Comparison of ENCODE assay signal across 16 cellular contexts in genomic region chr3:67382551-67382950, GRCh38.
"Had no signal": no experiment of that assay in that cellular context is flagged by ENCODE, and none has a peak within 500 bp of the region (broad histone marks: within the 10 kb centered on the region; RNA-seq: fewer than 3 reads in every experiment).

No MANE protein-coding gene starts in this region.

- H3K4me3 ChIP-seq: adrenal gland, lung, prostate gland, SJCRH30, spleen, stomach had no signal

- H3K27ac Mint-ChIP-seq: activated CD8-positive, alpha-beta memory T cell treated with anti-CD3 and anti-CD28 coated beads, Interleukin-2, amount 10 ng/mL, durations not matched to agents 7 days and 5 days; activated T-helper 2 cell treated with anti-CD3 and anti-CD28 coated beads, Interferon-gamma antibody, Interleukin-2, Interleukin-4, amounts not matched to agents 10 μg/mL and 5 μg/mL and 100 μg/mL, durations not matched to agents 14 hours and 24 hours and 36 hours; brain had no signal

- H3K36me3 ChIP-seq: adrenal gland, prostate gland, SJCRH30 had no signal

- H3K9me3 ChIP-seq: adrenal gland, prostate gland, SJCRH30, spleen, stomach had no signal

- H3K4me1 Mint-ChIP-seq: activated CD8-positive, alpha-beta memory T cell treated with anti-CD3 and anti-CD28 coated beads, Interleukin-2, amount 10 ng/mL, durations not matched to agents 7 days and 5 days had no signal

- H3K4me3 Mint-ChIP-seq: activated CD8-positive, alpha-beta memory T cell treated with anti-CD3 and anti-CD28 coated beads, Interleukin-2, amount 10 ng/mL, durations not matched to agents 7 days and 5 days had no signal

- H3K27me3 ChIP-seq: adrenal gland, SJCRH30, spleen, stomach had no signal

- H3K27me3 Mint-ChIP-seq: activated CD8-positive, alpha-beta memory T cell treated with anti-CD3 and anti-CD28 coated beads, Interleukin-2, amount 10 ng/mL, durations not matched to agents 7 days and 5 days; brain had no signal

- H3K27ac ChIP-seq: adrenal gland, epithelial cell of prostate, prostate gland, SJCRH30, spleen, stomach had no signal

- H3K4me1 ChIP-seq: prostate gland, SJCRH30 had no signal

- H3K36me3 Mint-ChIP-seq: brain had no signal

- DNase-seq: activated CD4-positive, alpha-beta T cell treated with anti-CD3 and anti-CD28 coated beads, Interleukin-2, amount 50 U/mL, for 48 hours; activated CD8-positive, alpha-beta memory T cell treated with anti-CD3 and anti-CD28 coated beads, Interleukin-2, amount 10 ng/mL, durations not matched to agents 7 days and 5 days; activated naive CD4-positive, alpha-beta T cell treated with anti-CD3 and anti-CD28 coated beads, Interleukin-2, amount 50 U/mL, for 16 hours; activated T-cell treated with anti-CD3 and anti-CD28 coated beads, Interleukin-2, amount 50 U/mL, for 1 hour; hypothalamus; midbrain; SJCRH30; spleen; stimulated activated CD4-positive, alpha-beta T cell treated with anti-CD3 and anti-CD28 coated beads, Interleukin-1b, Interleukin-23, amount 100 ng/mL, for 48 hours; stomach had no signal
